ENCODE assay signal across 21 cellular contexts in the genomic region with DNA sequence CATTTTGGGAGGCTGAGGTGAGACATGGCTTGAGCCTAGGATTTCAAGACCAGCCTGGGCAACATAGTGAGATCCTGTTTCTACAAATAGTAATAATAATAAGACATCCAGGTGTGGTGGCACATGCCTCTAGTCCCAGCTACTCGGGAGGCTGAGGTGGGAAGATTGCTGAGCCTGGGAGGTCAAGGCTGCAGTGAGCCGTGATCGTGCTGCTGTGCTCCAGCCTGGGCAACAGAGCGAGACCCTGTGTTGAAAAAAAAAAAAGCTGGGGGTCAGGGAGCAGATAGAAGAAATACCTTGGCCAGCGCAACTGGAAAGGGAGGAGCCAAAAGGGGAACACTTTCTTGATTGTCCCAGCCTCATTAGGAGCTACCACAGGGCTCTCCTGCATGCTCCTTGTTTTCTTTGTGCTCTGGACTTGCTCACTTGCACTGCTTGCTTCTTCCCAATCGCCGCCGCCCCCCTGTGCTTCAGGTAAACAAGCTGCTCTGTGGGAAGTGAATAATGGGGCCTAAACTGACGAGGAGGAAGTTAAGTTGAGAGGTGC. TPM values are rescaled to one million over a fixed set of nuclear protein-coding genes. Genes with fewer than 3 reads are reported as not detected.
DNase-seq lines count a peak whose midpoint lies in the region; FAIRE-seq and TF ChIP-seq lines count a peak whose summit lies in the region.
"Had no signal": no experiment of that assay in that cellular context is flagged by ENCODE, and none has a peak within 500 bp of the region (broad histone marks: within the 10 kb centered on the region; RNA-seq: fewer than 3 reads in every experiment).

No MANE protein-coding gene starts in this region.

- CTCF ChIA-PET in Calu3 (lab: Charles Lee) = no interaction called here

- no peaks in the 10 kb centered on the region for H3K9me3 Mint-ChIP-seq in Calu3 (ENCODE audit: low read depth, unreplicated experiment)

- 39% methylated on average over 9 of the region's 9 CpGs for WGBS in HUES64
- 56 to 77% methylated on average over 6 to 8 of the region's 9 CpGs for WGBS in mesodermal cell (ENCODE audit: insufficient coverage in 2 of 2), 2 experiments

- peaks cover 44% of the 10 kb centered on the region for H3K4me1 Mint-ChIP-seq in Calu3 (ENCODE audit: low read depth, unreplicated experiment)

- no peaks in the 10 kb centered on the region for H3K27me3 Mint-ChIP-seq in Calu3 (ENCODE audit: unreplicated experiment)

- TF ChIP-seq CTCF in colonic mucosa (IDR thresholded peaks at IDR 0.05) (no peak), Calu3 (IDR thresholded peaks at IDR 0.05; ENCODE audit: unreplicated experiment) (no peak)

- no peak overlapping the region for H3K4me3 ChIP-seq in HUES64 (ENCODE audit: low read length)
- H3K4me3 ChIP-seq in colonic mucosa = no peak overlapping the region
- no peak overlapping the region for H3K4me3 ChIP-seq in mesodermal cell (ENCODE audit: extremely low read depth, insufficient read depth, low read length, poor library complexity, severe bottlenecking)
- no peak overlapping the region for H3K4me3 ChIP-seq in stomach smooth muscle (ENCODE audit: low read length in 2 of 2)
- H3K4me3 ChIP-seq: BLaER1, lower lobe of right lung had no signal

- no peak for FAIRE-seq in H54 (lab: Jason Lieb, UNC)
- FAIRE-seq: GM12892 had no signal

- TF ChIP-seq POLR2A in H54 (IDR thresholded peaks at IDR 0.05; ENCODE audit: low read depth, low read length) = no peak

- H3K4me1 ChIP-seq in HUES64 (ENCODE audit: insufficient read depth, low read length) (peaks cover 83% of the 10 kb centered on the region), colonic mucosa (peaks cover 6% of the 10 kb centered on the region), mesodermal cell (ENCODE audit: control insufficient read depth, insufficient read depth, low read length, poor library complexity, severe bottlenecking) (peaks cover 53% of the 10 kb centered on the region), stomach smooth muscle (ENCODE audit: control insufficient read depth, insufficient read depth, low read length) (peaks cover 59% of the 10 kb centered on the region)
- H3K4me1 ChIP-seq: BLaER1 had no signal

- intact Hi-C loops in colonic mucosa (cut with DNase I) (no loop called here), Calu3 (cut with micrococcal nuclease; ENCODE audit: unreplicated experiment) (no loop called here)

- BruUV-seq in Calu3 (replicated peaks; lab: Mats Ljungman, UMichigan) = no TSS peak

- H3K27ac ChIP-seq in HUES64 (ENCODE audit: low read depth, low read length) (peak overlapping the region; percentile 81), colonic mucosa (peak overlapping the region; percentile 37), mesodermal cell (ENCODE audit: low read depth, low read length, severe bottlenecking) (peak overlapping the region; percentile 3), stomach smooth muscle (ENCODE audit: low read length) (peak overlapping the region; percentile 86)
- H3K27ac ChIP-seq: BLaER1, epithelial cell of prostate, parathyroid adenoma had no signal

- H3K9ac ChIP-seq in HUES64 (ENCODE audit: low read depth, low read length) (0 out of 2 replicates have a peak overlapping the region, but pooled peaks have one; percentile 50), colonic mucosa (ENCODE audit: low read depth in 2 of 2, low read length in 2 of 2) (peak overlapping the region in 1 of 2 donors; percentile 57), stomach smooth muscle (ENCODE audit: low read length in 2 of 2) (peak overlapping the region in 1 of 2 donors; percentile 49)
- H3K9ac ChIP-seq: BLaER1, parathyroid adenoma had no signal

- H3K27me3 ChIP-seq in HUES64 (ENCODE audit: insufficient read depth, low read length) = no peaks in the 10 kb centered on the region
- no peaks in the 10 kb centered on the region for H3K27me3 ChIP-seq in colonic mucosa
- H3K27me3 ChIP-seq in stomach smooth muscle (ENCODE audit: control insufficient read depth in 1 of 2, insufficient read depth in 2 of 2, low read length in 2 of 2) = no peaks in the 10 kb centered on the region
- H3K27me3 ChIP-seq: BLaER1, tibial nerve had no signal

- H3K27ac Mint-ChIP-seq in Calu3 (ENCODE audit: unreplicated experiment) = no peak overlapping the region
- H3K27ac Mint-ChIP-seq: activated naive CD4-positive, alpha-beta T cell treated with anti-CD3 and anti-CD28 coated beads, Interleukin-2, amount 50 U/mL, for 72 hours had no signal

- H3K9me3 ChIP-seq in HUES64 (ENCODE audit: insufficient read depth, low read depth, low read length) (no peaks in the 10 kb centered on the region), colonic mucosa (no peaks in the 10 kb centered on the region), mesodermal cell (ENCODE audit: control insufficient read depth, low read length) (no peaks in the 10 kb centered on the region), stomach smooth muscle (ENCODE audit: control insufficient read depth in 2 of 2, low read length in 2 of 2) (no peaks in the 10 kb centered on the region)
- H3K9me3 ChIP-seq: BLaER1, lower lobe of right lung, tibial nerve had no signal

- no peak overlapping the region for H3K4me3 Mint-ChIP-seq in Calu3 (ENCODE audit: low read depth, unreplicated experiment)

- H3K36me3 ChIP-seq in HUES64 (ENCODE audit: insufficient read depth, low read length) = peaks cover 23% of the 10 kb centered on the region
- H3K36me3 ChIP-seq in colonic mucosa = no peaks in the 10 kb centered on the region
- peaks cover 22% of the 10 kb centered on the region for H3K36me3 ChIP-seq in mesodermal cell (ENCODE audit: control insufficient read depth, insufficient read depth, low read length)
- H3K36me3 ChIP-seq in stomach smooth muscle (ENCODE audit: control insufficient read depth in 2 of 2, insufficient read depth in 2 of 2, low read length in 2 of 2) = peaks cover 0 to 5% of the 10 kb centered on the region in 2 donors
- H3K36me3 ChIP-seq: BLaER1, lower lobe of right lung, tibial nerve had no signal

- H3K36me3 Mint-ChIP-seq in Calu3 (ENCODE audit: insufficient read depth, unreplicated experiment) = no peaks in the 10 kb centered on the region

- no peak for DNase-seq in colonic mucosa
- no peak for DNase-seq in AG08396 (ENCODE audit: low spot score)
- DNase-seq in Calu3 = no peak
- no peak for DNase-seq in H54 (ENCODE audit: insufficient read length, low spot score)
- DNase-seq: activated CD4-positive, CD25-positive, alpha-beta regulatory T cell; activated CD8-positive, alpha-beta memory T cell treated with anti-CD3 and anti-CD28 coated beads, Interleukin-2, amount 50 U/mL, for 48 hours; cerebellar nuclear complex; head of caudate nucleus; KBM-7; lower lobe of right lung; NCI-H1105; stimulated activated CD4-positive, alpha-beta T cell treated with anti-CD3 and anti-CD28 coated beads, Interleukin-15, amount 100 ng/mL, for 24 hours had no signal

RNA-seq across cellular contexts. Expression of a gene that starts 31.1 kb away (rescaled TPM):
- polyA plus RNA-seq in HUES64 (2013, experiment 1 of 2) = 71.8 TPM
- polyA plus RNA-seq in HUES64 (2013, experiment 2 of 2) = 70.9 TPM
- total RNA-seq in colonic mucosa = 10 to 100 TPM; 27.2 to 53.7 TPM
- 59.3 TPM for polyA plus RNA-seq in mesodermal cell (2013, experiment 1 of 2)
- 56.0 TPM for polyA plus RNA-seq in mesodermal cell (2013, experiment 2 of 2)
- total RNA-seq in Calu3 (2022) = 21.8 and 22.5 TPM in 2 replicates

Comparison
In these comparisons a context has a peak if more than half of its experiments do, and no peak if none do; other contexts are left out.
1. H3K27ac ChIP-seq: peak in every context shown above with its lines; median percentile 86 in stomach smooth muscle; 81 in HUES64; 37 in colonic mucosa; 3 in mesodermal cell.